16 cellular contexts compared by ENCODE assay signal in the genomic region with DNA sequence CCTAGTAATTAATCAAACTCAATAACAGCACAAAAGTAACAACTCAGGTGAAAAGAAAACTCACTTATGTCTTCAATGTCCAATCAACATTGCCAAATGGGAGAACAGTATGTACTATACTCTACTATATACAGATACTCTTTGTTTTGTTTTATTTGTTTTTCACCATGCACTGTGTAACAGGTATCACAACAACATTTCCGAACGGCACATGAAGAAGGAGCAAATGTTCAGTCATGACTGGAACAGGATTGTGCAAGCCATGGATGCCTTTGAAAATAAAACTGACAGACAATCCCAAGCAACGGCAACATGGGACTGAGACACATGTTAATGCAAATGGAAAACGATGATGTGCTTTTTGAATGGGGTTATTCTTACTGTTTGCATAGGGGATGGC.
"Had no signal": no experiment of that assay in that cellular context is flagged by ENCODE, and none has a peak within 500 bp of the region (broad histone marks: within the 10 kb centered on the region; RNA-seq: fewer than 3 reads in every experiment).

No MANE protein-coding gene starts in this region.

- H3K4me1 Mint-ChIP-seq: naive B cell; stimulated activated naive B cell treated with anti-CD40 and anti-IgM and Interleukin-4, amounts not matched to agents 10 μg/mL and 1 μg/mL and 100 μg/mL, for 72 hours; T-helper 17 cell had no signal

- H3K9me3 Mint-ChIP-seq: neural crest cell; stimulated activated naive B cell treated with anti-CD40 and anti-IgM and Interleukin-4, amounts not matched to agents 10 μg/mL and 1 μg/mL and 100 μg/mL, for 72 hours had no signal

- H3K27ac ChIP-seq: epithelial cell of prostate, spleen, thoracic aorta, upper lobe of right lung, WERI-Rb-1 had no signal

- ATAC-seq: mucosa of descending colon; stimulated activated naive B cell treated with anti-CD40 and anti-IgM and Interleukin-4, amounts not matched to agents 10 μg/mL and 1 μg/mL and 100 μg/mL, for 72 hours; T-helper 17 cell; upper lobe of right lung had no signal

- H3K36me3 ChIP-seq: thoracic aorta, upper lobe of right lung, WERI-Rb-1 had no signal

- DNase-seq: activated CD4-positive, alpha-beta T cell treated with anti-CD3 and anti-CD28 coated beads for 1 hour; activated gamma-delta T cell treated with Interleukin-2 at 50 U/mL for 16 hours; dermis blood vessel endothelial cell; effector memory CD4-positive, alpha-beta T cell; mucosa of descending colon; naive B cell; sigmoid colon; spleen; stimulated activated naive B cell treated with anti-CD40 and anti-IgM and Interleukin-4, amounts not matched to agents 10 μg/mL and 1 μg/mL and 100 μg/mL, for 72 hours; T-helper 17 cell; upper lobe of right lung; WERI-Rb-1 had no signal

- H3K27me3 ChIP-seq: sigmoid colon, spleen, upper lobe of right lung had no signal

- H3K4me1 ChIP-seq: spleen, upper lobe of right lung had no signal

- H3K9me3 ChIP-seq: mucosa of descending colon, sigmoid colon, spleen, thoracic aorta, upper lobe of right lung had no signal

- H3K4me3 Mint-ChIP-seq: activated naive CD8-positive, alpha-beta T cell; naive B cell; neural crest cell; stimulated activated naive B cell treated with anti-CD40 and anti-IgM and Interleukin-4, amounts not matched to agents 10 μg/mL and 1 μg/mL and 100 μg/mL, for 72 hours; T-helper 17 cell had no signal

- H3K27ac Mint-ChIP-seq: activated naive CD8-positive, alpha-beta T cell; naive B cell; stimulated activated naive B cell treated with anti-CD40 and anti-IgM and Interleukin-4, amounts not matched to agents 10 μg/mL and 1 μg/mL and 100 μg/mL, for 72 hours; T-helper 17 cell had no signal

- H3K27me3 Mint-ChIP-seq: activated naive CD8-positive, alpha-beta T cell; naive B cell; stimulated activated naive B cell treated with anti-CD40 and anti-IgM and Interleukin-4, amounts not matched to agents 10 μg/mL and 1 μg/mL and 100 μg/mL, for 72 hours; T-helper 17 cell had no signal

- H3K4me3 ChIP-seq: mucosa of descending colon, sigmoid colon, spleen, thoracic aorta, upper lobe of right lung had no signal

- H3K36me3 Mint-ChIP-seq: activated naive CD8-positive, alpha-beta T cell; naive B cell; stimulated activated naive B cell treated with anti-CD40 and anti-IgM and Interleukin-4, amounts not matched to agents 10 μg/mL and 1 μg/mL and 100 μg/mL, for 72 hours had no signal
